7 cellular contexts compared by ENCODE assay signal in genomic region chr2:159096302-159096855, GRCh38.
DNase-seq lines count a peak whose midpoint lies in the region; ATAC-seq and TF ChIP-seq lines count a peak whose summit lies in the region.
"Not testable (repeated sequence)": the region's sequence is repeated elsewhere in the genome, so short reads cannot be mapped to it uniquely, and the experiment has no call there.

No MANE protein-coding gene starts in this region.

- not testable (repeated sequence) for H3K9me3 ChIP-seq in Caco-2; PC-3 (ENCODE audit: low read length); hepatocyte (ENCODE audit: low read depth); subcutaneous abdominal adipose tissue (ENCODE audit: control insufficient read depth in 5 of 5, low read length in 5 of 5)

- not testable (repeated sequence) for H3K27me3 ChIP-seq in Caco-2 (replicated peaks; ENCODE audit: control insufficient read depth, insufficient read depth, low read length); PC-3 (ENCODE audit: low read length); hepatocyte; subcutaneous abdominal adipose tissue (ENCODE audit: control insufficient read depth in 5 of 5, insufficient read depth in 4 of 5, low read length in 5 of 5)

- H3K4me1 Mint-ChIP-seq in Caco-2 (ENCODE audit: low read depth, unreplicated experiment) (peaks cover 46% of the 10 kb centered on the region), endothelial cell (ENCODE audit: unreplicated experiment) (peaks cover 81% of the 10 kb centered on the region), nephron (peaks cover 62% of the 10 kb centered on the region)
- H3K4me1 Mint-ChIP-seq in activated CD4-positive, alpha-beta T cell treated with anti-CD3 and anti-CD28 coated beads, Interleukin-2, amount 10 ng/mL, durations not matched to agents 7 days and 5 days = peaks cover 46% of the 10 kb centered on the region

- peaks cover 30% of the 10 kb centered on the region for H3K79me2 ChIP-seq in PC-3 (ENCODE audit: low read length)
- peaks cover 37% of the 10 kb centered on the region for H3K79me2 ChIP-seq in hepatocyte

- H3K9me3 Mint-ChIP-seq in Caco-2 (ENCODE audit: unreplicated experiment) = peaks cover 21% of the 10 kb centered on the region
- H3K9me3 Mint-ChIP-seq in activated CD4-positive, alpha-beta T cell treated with anti-CD3 and anti-CD28 coated beads, Interleukin-2, amount 10 ng/mL, durations not matched to agents 7 days and 5 days = peaks cover 13% of the 10 kb centered on the region
- H3K9me3 Mint-ChIP-seq in endothelial cell (ENCODE audit: unreplicated experiment); nephron: not testable (repeated sequence)

- H3K4me1 ChIP-seq in Caco-2 (peaks cover 29% of the 10 kb centered on the region), PC-3 (ENCODE audit: insufficient read depth, low read length) (peaks cover 66% of the 10 kb centered on the region), hepatocyte (ENCODE audit: insufficient read depth) (peaks cover 52% of the 10 kb centered on the region), subcutaneous abdominal adipose tissue (ENCODE audit: control insufficient read depth in 5 of 5, insufficient read depth in 5 of 5, low read length in 5 of 5) (peaks cover 2 to 82% (median 27%) of the 10 kb centered on the region in 5 donors)

- not testable (repeated sequence) for H3K27me3 Mint-ChIP-seq in Caco-2 (ENCODE audit: insufficient read depth, unreplicated experiment); activated CD4-positive, alpha-beta T cell treated with anti-CD3 and anti-CD28 coated beads, Interleukin-2, amount 10 ng/mL, durations not matched to agents 7 days and 5 days; endothelial cell (ENCODE audit: unreplicated experiment); nephron (ENCODE audit: low read depth)

- not testable (repeated sequence) for H4K20me1 ChIP-seq in PC-3 (ENCODE audit: low read length); hepatocyte (ENCODE audit: insufficient read depth, poor library complexity, severe bottlenecking)

- WGBS in hepatocyte (ENCODE audit: low lambda C conversion rate, missing lambda C conversion rate) = 91% methylated on average over 8 of the region's 8 CpGs

- H3K27ac ChIP-seq in PC-3 (ENCODE audit: low read length) (peak overlapping the region; percentile 98), hepatocyte (peak overlapping the region; percentile 17), subcutaneous abdominal adipose tissue (ENCODE audit: low read depth, low read length) (peak overlapping the region; percentile 28)

- intact Hi-C loops in Caco-2 (cut with micrococcal nuclease; ENCODE audit: unreplicated experiment) = not testable (repeated sequence)
- intact Hi-C loops in PC-3 (cut with micrococcal nuclease) = loop anchor here (5.0 kb wide), 1 partner anchor 129 kb away; the partner anchor contains the start of gene TANC1

- not testable (repeated sequence) for H3K4me3 Mint-ChIP-seq in Caco-2 (ENCODE audit: unreplicated experiment); activated CD4-positive, alpha-beta T cell treated with anti-CD3 and anti-CD28 coated beads, Interleukin-2, amount 10 ng/mL, durations not matched to agents 7 days and 5 days; nephron
- H3K4me3 Mint-ChIP-seq in endothelial cell (ENCODE audit: unreplicated experiment) = peak overlapping the region; percentile 71

- not testable (repeated sequence) for H2AFZ ChIP-seq in PC-3 (ENCODE audit: low read length); hepatocyte

- not testable (repeated sequence) for H3K4me2 ChIP-seq in PC-3 (ENCODE audit: low read length); hepatocyte

- H3K36me3 ChIP-seq in Caco-2 (ENCODE audit: control insufficient read depth, insufficient read depth, low read length); hepatocyte (replicated peaks; ENCODE audit: insufficient read depth, low read depth); subcutaneous abdominal adipose tissue (ENCODE audit: control insufficient read depth in 5 of 5, insufficient read depth in 5 of 5, low read length in 5 of 5): not testable (repeated sequence)
- peaks cover 15% of the 10 kb centered on the region for H3K36me3 ChIP-seq in PC-3 (ENCODE audit: low read depth, low read length)

- H3K36me3 Mint-ChIP-seq in Caco-2 (ENCODE audit: insufficient read depth, unreplicated experiment) (peaks cover 38% of the 10 kb centered on the region), endothelial cell (ENCODE audit: low read depth, unreplicated experiment) (peaks cover 24% of the 10 kb centered on the region), nephron (ENCODE audit: low read depth) (peaks cover 37% of the 10 kb centered on the region)
- H3K36me3 Mint-ChIP-seq in activated CD4-positive, alpha-beta T cell treated with anti-CD3 and anti-CD28 coated beads, Interleukin-2, amount 10 ng/mL, durations not matched to agents 7 days and 5 days (ENCODE audit: low read depth) = not testable (repeated sequence)

- H3K9ac ChIP-seq in PC-3 (ENCODE audit: low read length); subcutaneous abdominal adipose tissue (ENCODE audit: low read length in 5 of 5): not testable (repeated sequence)

- not testable (repeated sequence) for TF ChIP-seq CTCF in Caco-2 (IDR thresholded peaks at IDR 0.05; ENCODE audit: insufficient read depth in 1 of 2, low read depth in 1 of 2, low read length in 1 of 2, severe bottlenecking in 1 of 2, unreplicated experiment in 1 of 2); PC-3 (conservative IDR thresholded peaks at IDR 0.05; ENCODE audit: low read depth, low read length); endothelial cell (IDR thresholded peaks at IDR 0.05; ENCODE audit: unreplicated experiment); hepatocyte (IDR thresholded peaks at IDR 0.05; ENCODE audit: poor library complexity); nephron (IDR thresholded peaks at IDR 0.05; ENCODE audit: unreplicated experiment in 3 of 3)

- H3K27ac Mint-ChIP-seq in Caco-2 (ENCODE audit: unreplicated experiment) (peak overlapping the region; percentile 55), endothelial cell (ENCODE audit: unreplicated experiment) (peak overlapping the region; percentile 85), nephron (peak overlapping the region; percentile 11 to 73 (median 72))
- H3K27ac Mint-ChIP-seq in activated CD4-positive, alpha-beta T cell treated with anti-CD3 and anti-CD28 coated beads, Interleukin-2, amount 10 ng/mL, durations not matched to agents 7 days and 5 days = peak overlapping the region; percentile 9

- CTCF ChIA-PET in Caco-2 (lab: Charles Lee); PC-3 (lab: Charles Lee); activated CD4-positive, alpha-beta T cell treated with anti-CD3 and anti-CD28 coated beads, Interleukin-2, amount 10 ng/mL, durations not matched to agents 7 days and 5 days (lab: Charles Lee): not testable (repeated sequence)

- BruUV-seq in Caco-2 (replicated peaks; lab: Mats Ljungman, UMichigan); PC-3 (replicated peaks; lab: Mats Ljungman, UMichigan): not testable (repeated sequence)

- DNase-seq in Caco-2; PC-3; activated CD4-positive, alpha-beta T cell treated with anti-CD3 and anti-CD28 coated beads, Interleukin-2, amount 10 ng/mL, durations not matched to agents 7 days and 5 days; endothelial cell (ENCODE audit: low spot score); hepatocyte (ENCODE audit: low spot score): not testable (repeated sequence)

- POLR2A ChIA-PET in Caco-2 (lab: Charles Lee); PC-3 (lab: Charles Lee; ENCODE audit: unreplicated experiment); activated CD4-positive, alpha-beta T cell treated with anti-CD3 and anti-CD28 coated beads, Interleukin-2, amount 10 ng/mL, durations not matched to agents 7 days and 5 days (lab: Charles Lee): not testable (repeated sequence)

- not testable (repeated sequence) for H3K4me3 ChIP-seq in Caco-2 (ENCODE audit: low read depth, low read length); PC-3 (ENCODE audit: low read length); hepatocyte; subcutaneous abdominal adipose tissue (ENCODE audit: low read depth in 1 of 5, low read length in 5 of 5)

- not testable (repeated sequence) for ATAC-seq in PC-3

- H3F3A ChIP-seq in PC-3 (ENCODE audit: low read length, unreplicated experiment) = not testable (repeated sequence)

- not testable (repeated sequence) for H3K9me2 ChIP-seq in PC-3 (replicated peaks; ENCODE audit: low read length); hepatocyte (replicated peaks; ENCODE audit: insufficient read depth)

Comparison
In these comparisons a context has a peak if more than half of its experiments do, and no peak if none do; other contexts are left out.
1. H3K27ac Mint-ChIP-seq: peak in every context shown above with its lines; median percentile 85 in endothelial cell; 72 in nephron; 55 in Caco-2; 9 in activated CD4-positive, alpha-beta T cell treated with anti-CD3 and anti-CD28 coated beads, Interleukin-2, amount 10 ng/mL, durations not matched to agents 7 days and 5 days.
2. H3K27ac ChIP-seq: peak in every context shown above with its lines; median percentile 98 in PC-3; 28 in subcutaneous abdominal adipose tissue; 17 in hepatocyte.